Comparison of ENCODE assay signal across 8 cellular contexts in the genomic region with DNA sequence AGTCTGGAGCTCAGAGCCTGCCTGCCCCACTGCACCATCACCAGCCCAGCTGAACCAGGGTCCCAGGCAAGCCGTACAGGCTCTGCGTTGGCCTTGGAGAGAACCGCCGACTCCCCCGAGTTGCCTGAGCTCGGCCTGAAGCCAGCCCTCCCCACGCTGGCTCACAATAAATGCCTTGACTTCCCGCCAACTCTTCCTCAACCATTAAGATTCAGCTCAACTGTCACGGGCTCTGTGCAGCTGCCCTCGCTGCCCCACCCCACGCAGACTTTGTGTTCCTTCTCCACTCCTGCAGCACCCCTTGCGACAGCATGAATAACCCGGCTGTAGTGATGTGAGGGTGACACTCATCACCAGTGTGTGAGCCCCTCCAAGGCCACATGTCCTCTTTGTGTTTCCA. TPM values are rescaled to one million over a fixed set of nuclear protein-coding genes. Genes with fewer than 3 reads are reported as not detected.
A peak's percentile ranks its signal among the peaks of the same experiment; 100 is the strongest.
DNase-seq lines count a peak whose midpoint lies in the region; ATAC-seq and TF ChIP-seq lines count a peak whose summit lies in the region.

No MANE protein-coding gene starts in this region.

- no peak overlapping the region for H3K27ac Mint-ChIP-seq in stimulated activated naive CD8-positive, alpha-beta T cell treated with anti-CD3 and anti-CD28 coated beads, Interleukin-15, amount 100 ng/mL, for 72 hours

- H3K4me1 Mint-ChIP-seq in stimulated activated naive CD8-positive, alpha-beta T cell treated with anti-CD3 and anti-CD28 coated beads, Interleukin-15, amount 100 ng/mL, for 72 hours = peaks cover 28% of the 10 kb centered on the region

- H3K27me3 ChIP-seq in NT2/D1 (ENCODE audit: insufficient read depth, insufficient read length) = no peaks in the 10 kb centered on the region

- H3K9me3 Mint-ChIP-seq in stimulated activated naive CD8-positive, alpha-beta T cell treated with anti-CD3 and anti-CD28 coated beads, Interleukin-15, amount 100 ng/mL, for 72 hours = no peaks in the 10 kb centered on the region

- no peak overlapping the region for H3K4me3 ChIP-seq in NT2/D1 (ENCODE audit: insufficient read length, low read depth)
- no peak overlapping the region for H3K4me3 ChIP-seq in fibroblast of villous mesenchyme (ENCODE audit: low read depth, low read length)

- no peaks in the 10 kb centered on the region for H3K36me3 ChIP-seq in NT2/D1 (ENCODE audit: insufficient read depth, insufficient read length, low read length)

- no peaks in the 10 kb centered on the region for H3K9me3 ChIP-seq in NT2/D1 (ENCODE audit: insufficient read depth, low read length)

- no peaks in the 10 kb centered on the region for H3K27me3 Mint-ChIP-seq in stimulated activated naive CD8-positive, alpha-beta T cell treated with anti-CD3 and anti-CD28 coated beads, Interleukin-15, amount 100 ng/mL, for 72 hours

- ATAC-seq in omental fat pad (ENCODE audit: low FRiP score) (peak; percentile 49), GM18870 (IDR thresholded peaks at IDR 0.05; ENCODE audit: unreplicated experiment) (no peak)
- no peak for ATAC-seq in stimulated activated naive CD8-positive, alpha-beta T cell treated with anti-CD3 and anti-CD28 coated beads, Interleukin-15, amount 100 ng/mL, for 72 hours

- peak; percentile 15 for DNase-seq in Daoy (ENCODE audit: low read depth)
- no peak for DNase-seq in NT2/D1 (ENCODE audit: low read depth, low spot score)
- peak; percentile 59 for DNase-seq in fibroblast of villous mesenchyme (ENCODE audit: low read depth)
- DNase-seq in omental fat pad (ENCODE audit: low spot score) = no peak
- no peak for DNase-seq in stimulated activated naive CD8-positive, alpha-beta T cell treated with anti-CD3 and anti-CD28 coated beads, Interleukin-15, amount 100 ng/mL, for 72 hours
- DNase-seq in dedifferentiated amniotic fluid mesenchymal stem cell (ENCODE audit: extremely low spot score) = no peak
- no peak for DNase-seq in RKO (ENCODE audit: low spot score)

- TF ChIP-seq CTCF in fibroblast of villous mesenchyme (IDR thresholded peaks at IDR 0.05; ENCODE audit: insufficient read depth, low read depth, low read length) (no peak), omental fat pad (IDR thresholded peaks at IDR 0.05) (no peak)

- H3K9ac ChIP-seq in NT2/D1 (ENCODE audit: insufficient read length, low read depth) = peak overlapping the region; percentile 32

- H3K4me3 Mint-ChIP-seq in stimulated activated naive CD8-positive, alpha-beta T cell treated with anti-CD3 and anti-CD28 coated beads, Interleukin-15, amount 100 ng/mL, for 72 hours = no peak overlapping the region

- peaks cover 7% of the 10 kb centered on the region for H3K4me1 ChIP-seq in NT2/D1 (ENCODE audit: insufficient read depth, insufficient read length)

RNA-seq across cellular contexts. Expression of a gene that starts 4.8 kb away (rescaled TPM):
- total RNA-seq in Daoy (2014; rRNA removed; shearing (Covaris generic)) = 0.11 TPM in 1 of 2 replicates, not detected in the other
- total RNA-seq in fibroblast of villous mesenchyme (95.3 and 123 TPM in 2 replicates), omental fat pad (10 to 100 TPM in 2 of 4 donors, 1 to 10 TPM in 2; 6.1 to 27.1 (median 8.5) TPM)

RNA-seq across cellular contexts. Expression of a gene that starts 11.1 kb away (rescaled TPM):
- total RNA-seq in Daoy (2014; rRNA removed; shearing (Covaris generic)) = 0.40 and 0.89 TPM in 2 replicates
- not detected in 2 replicates for total RNA-seq in fibroblast of villous mesenchyme
- total RNA-seq in omental fat pad = 1 to 10 TPM in 3 of 4 donors, under 1 TPM in 1; 0.46 to 4.4 (median 1.1) TPM

Comparison
In these comparisons a context has a peak if more than half of its experiments do, and no peak if none do; other contexts are left out.
1. DNase-seq: peak in Daoy (single experiment) and fibroblast of villous mesenchyme (single experiment); none in NT2/D1 (single experiment), omental fat pad (single experiment), stimulated activated naive CD8-positive, alpha-beta T cell treated with anti-CD3 and anti-CD28 coated beads, Interleukin-15, amount 100 ng/mL, for 72 hours (0 of 2), dedifferentiated amniotic fluid mesenchymal stem cell (single experiment) and RKO (single experiment).